1 cellular context compared by ENCODE assay signal in the genomic region with DNA sequence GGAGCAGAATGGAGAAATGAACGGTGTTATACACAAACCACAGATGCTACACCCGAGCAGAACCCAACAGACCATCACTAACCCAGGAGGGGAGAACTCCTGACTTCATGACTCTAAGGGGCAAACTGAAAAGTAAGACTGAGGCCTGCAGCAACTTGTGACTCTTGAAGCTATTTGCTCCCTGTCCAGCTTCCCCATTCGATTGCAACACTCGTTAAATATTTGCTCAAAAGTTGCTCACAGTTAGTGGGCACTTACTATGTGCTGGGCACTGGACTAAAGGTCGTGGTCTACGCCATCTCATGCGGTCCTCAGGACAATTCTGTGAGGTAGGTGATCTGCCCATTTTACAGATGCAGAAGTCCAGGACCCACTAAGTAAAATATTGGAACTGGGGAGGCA.
A peak's percentile ranks its signal among the peaks of the same experiment; 100 is the strongest.
TF ChIP-seq lines count a peak whose summit lies in the region.

No MANE protein-coding gene starts in this region.

TF ChIP-seq in HepG2, 621 proteins besides CTCF, POLR2A, EP300 and RAD21 (continued from another document):
- TF ChIP-seq MAZ (IDR thresholded peaks at IDR 0.05; ENCODE audit: borderline replicate concordance, low read depth, low read length), result no peak
- TF ChIP-seq MAZ (CRISPR knock-in tag; IDR thresholded peaks at IDR 0.05; ENCODE audit: low read depth), result no peak
- TF ChIP-seq ZNF770 (CRISPR knock-in tag; IDR thresholded peaks at IDR 0.05), result no peak
- TF ChIP-seq BCL3 (CRISPR knock-in tag; IDR thresholded peaks at IDR 0.05), result no peak
- TF ChIP-seq TCF7 (IDR thresholded peaks at IDR 0.05; ENCODE audit: low read depth), result no peak
- no peak for TF ChIP-seq SP2 (CRISPR knock-in tag; IDR thresholded peaks at IDR 0.05)
- TF ChIP-seq CBX1 (IDR thresholded peaks at IDR 0.05; ENCODE audit: low read depth), result no peak
- no peak for TF ChIP-seq SYNCRIP (IDR thresholded peaks at IDR 0.05; ENCODE audit: insufficient read depth, low read depth, low read length)
- TF ChIP-seq ZBTB8A (CRISPR knock-in tag; IDR thresholded peaks at IDR 0.05; ENCODE audit: borderline replicate concordance, low read depth), result no peak
- no peak for TF ChIP-seq TBP (CRISPR knock-in tag; IDR thresholded peaks at IDR 0.05)
- no peak for TF ChIP-seq ZNF180 (CRISPR knock-in tag; IDR thresholded peaks at IDR 0.05; ENCODE audit: borderline replicate concordance, low read depth)
- no peak for TF ChIP-seq JUND (CRISPR knock-in tag; IDR thresholded peaks at IDR 0.05)
- TF ChIP-seq HMG20A (CRISPR knock-in tag; IDR thresholded peaks at IDR 0.05; ENCODE audit: borderline replicate concordance), result no peak
- TF ChIP-seq RFX5 (IDR thresholded peaks at IDR 0.05; ENCODE audit: low read depth, low read length), result no peak
- no peak for TF ChIP-seq KMT2B (CRISPR knock-in tag; IDR thresholded peaks at IDR 0.05)
- peak; percentile 88 for TF ChIP-seq PPARG (CRISPR knock-in tag; conservative IDR thresholded peaks at IDR 0.05)
- peak; percentile 74; the same call in 1 of the 2 replicates for TF ChIP-seq KDM1A (CRISPR knock-in tag; IDR thresholded peaks at IDR 0.05)
- no peak for TF ChIP-seq ZC3H13 (CRISPR knock-in tag; IDR thresholded peaks at IDR 0.05)
- TF ChIP-seq FOXA3 (CRISPR knock-in tag; IDR thresholded peaks at IDR 0.05), result peak; percentile 59; the same call in 1 of the 2 replicates
- no peak for TF ChIP-seq ZNF709 (CRISPR knock-in tag; IDR thresholded peaks at IDR 0.05)
- TF ChIP-seq ATRX (CRISPR knock-in tag; IDR thresholded peaks at IDR 0.05; ENCODE audit: borderline replicate concordance), result no peak
- TF ChIP-seq MEF2D (CRISPR knock-in tag; IDR thresholded peaks at IDR 0.05), result no peak
- TF ChIP-seq BORCS8-MEF2B (CRISPR knock-in tag; IDR thresholded peaks at IDR 0.05), result no peak
- TF ChIP-seq ZNF781 (CRISPR knock-in tag; IDR thresholded peaks at IDR 0.05; ENCODE audit: borderline replicate concordance, not compliant biosample characterization), result no peak
- TF ChIP-seq, protein P1, sequence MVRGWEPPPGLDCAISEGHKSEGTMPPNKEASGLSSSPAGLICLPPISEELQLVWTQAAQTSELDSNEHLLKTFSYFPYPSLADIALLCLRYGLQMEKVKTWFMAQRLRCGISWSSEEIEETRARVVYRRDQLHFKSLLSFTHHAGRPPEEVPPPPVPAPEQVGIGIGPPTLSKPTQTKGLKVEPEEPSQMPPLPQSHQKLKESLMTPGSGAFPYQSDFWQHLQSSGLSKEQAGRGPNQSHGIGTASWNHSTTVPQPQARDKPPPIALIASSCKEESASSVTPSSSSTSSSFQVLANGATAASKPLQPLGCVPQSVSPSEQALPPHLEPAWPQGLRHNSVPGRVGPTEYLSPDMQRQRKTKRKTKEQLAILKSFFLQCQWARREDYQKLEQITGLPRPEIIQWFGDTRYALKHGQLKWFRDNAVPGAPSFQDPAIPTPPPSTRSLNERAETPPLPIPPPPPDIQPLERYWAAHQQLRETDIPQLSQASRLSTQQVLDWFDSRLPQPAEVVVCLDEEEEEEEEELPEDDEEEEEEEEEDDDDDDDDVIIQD (CRISPR knock-in tag; IDR thresholded peaks at IDR 0.05; ENCODE audit: low read depth), result peak; percentile 22; the same call in 1 of the 2 replicates
- TF ChIP-seq NRL (CRISPR knock-in tag; IDR thresholded peaks at IDR 0.05; ENCODE audit: borderline replicate concordance), result no peak
- no peak for TF ChIP-seq ZNF460 (CRISPR knock-in tag; IDR thresholded peaks at IDR 0.05; ENCODE audit: borderline replicate concordance)
